1 cellular context compared by ENCODE assay signal in genomic region chr7:26864309-26865093, GRCh38.
TF ChIP-seq lines count a peak whose summit lies in the region.

Gene SKAP2 (minus strand): TSS chr7:26864590. CDS start chr7:26864429, 161 bp downstream.

TF ChIP-seq in HEK293, 187 proteins besides CTCF, POLR2A, EP300 and RAD21 (continued from another document and continues in another):
- TF ChIP-seq ZBTB6 (tag by site-specific recombination; IDR thresholded peaks at IDR 0.05) (peak; percentile 66; the same call in 1 of the 2 replicates), ZNF26 (tag by site-specific recombination; IDR thresholded peaks at IDR 0.05) (no peak), SCRT2 (tag by site-specific recombination; IDR thresholded peaks at IDR 0.05) (peak; percentile 99), ZNF341 (tag by site-specific recombination; IDR thresholded peaks at IDR 0.05; ENCODE audit: low read depth) (peak; percentile 83), ZNF174 (tag by site-specific recombination; IDR thresholded peaks at IDR 0.05) (no peak), MZF1 (tag by site-specific recombination; IDR thresholded peaks at IDR 0.05; ENCODE audit: borderline replicate concordance) (no peak), ZNF548 (tag by site-specific recombination; IDR thresholded peaks at IDR 0.05) (no peak), ZSCAN30 (tag by site-specific recombination; IDR thresholded peaks at IDR 0.05) (peak; percentile 38; the same call in 1 of the 2 replicates), ZFP69B (tag by site-specific recombination; IDR thresholded peaks at IDR 0.05) (peak; percentile 57), ZNF837 (tag by site-specific recombination; IDR thresholded peaks at IDR 0.05) (no peak), ZNF416 (tag by site-specific recombination; IDR thresholded peaks at IDR 0.05) (no peak), ZSCAN4 (tag by site-specific recombination; IDR thresholded peaks at IDR 0.05) (no peak), ZNF610 (tag by site-specific recombination; IDR thresholded peaks at IDR 0.05; ENCODE audit: borderline replicate concordance) (0 out of 2 replicates have a peak, but pooled peaks have one; percentile 48), ZNF366 (tag by site-specific recombination; conservative IDR thresholded peaks at IDR 0.05) (peak; percentile 46), ZNF629 (tag by site-specific recombination; IDR thresholded peaks at IDR 0.05) (peak; percentile 78; the same call in 1 of the 2 replicates), ZNF10 (tag by site-specific recombination; IDR thresholded peaks at IDR 0.05) (peak; percentile 81), GLIS2 (tag by site-specific recombination; IDR thresholded peaks at IDR 0.05) (0 out of 2 replicates have a peak, but pooled peaks have one; percentile 23), ZNF24 (tag by site-specific recombination; IDR thresholded peaks at IDR 0.05) (peak; percentile 41), ZNF518A (tag by site-specific recombination; conservative IDR thresholded peaks at IDR 0.05; ENCODE audit: low read depth) (no peak; the same call in 1 of the 2 replicates), ZNF148 (tag by site-specific recombination; IDR thresholded peaks at IDR 0.05; ENCODE audit: borderline replicate concordance) (no peak), KLF8 (tag by site-specific recombination; IDR thresholded peaks at IDR 0.05) (peak; percentile 51), ZNF335 (tag by site-specific recombination; conservative IDR thresholded peaks at IDR 0.05) (peak; percentile 69), ZBTB21 (tag by site-specific recombination; IDR thresholded peaks at IDR 0.05) (peak; percentile 57; the same call in 1 of the 2 replicates), ZNF558 (tag by site-specific recombination; IDR thresholded peaks at IDR 0.05) (no peak), PATZ1 (tag by site-specific recombination; IDR thresholded peaks at IDR 0.05) (peak; percentile 86), ZNF654 (tag by site-specific recombination; IDR thresholded peaks at IDR 0.05; ENCODE audit: low read depth) (no peak), INSM2 (tag by site-specific recombination; IDR thresholded peaks at IDR 0.05) (no peak), SP2 (tag by site-specific recombination; IDR thresholded peaks at IDR 0.05) (peak; percentile 88), ZNF600 (tag by site-specific recombination; IDR thresholded peaks at IDR 0.05) (peak; percentile 97), KLF10 (tag by site-specific recombination; IDR thresholded peaks at IDR 0.05) (0 out of 2 replicates have a peak, but pooled peaks have one; percentile 29), ZNF302 (tag by site-specific recombination; IDR thresholded peaks at IDR 0.05; ENCODE audit: low read depth) (no peak), ZXDB (tag by site-specific recombination; IDR thresholded peaks at IDR 0.05) (0 out of 2 replicates have a peak, but pooled peaks have one; percentile 27), ZBTB1 (tag by site-specific recombination; IDR thresholded peaks at IDR 0.05) (0 out of 2 replicates have a peak, but pooled peaks have one; percentile 68), ZNF501 (tag by site-specific recombination; IDR thresholded peaks at IDR 0.05) (no peak), KLF9 (tag by site-specific recombination; IDR thresholded peaks at IDR 0.05; ENCODE audit: low read depth) (peak; percentile 90), ZBTB8A (tag by site-specific recombination; IDR thresholded peaks at IDR 0.05) (peak; percentile 57), ZBTB26 (tag by site-specific recombination; optimal IDR thresholded peaks at IDR 0.05) (peak; percentile 16), SP7 (tag by site-specific recombination; IDR thresholded peaks at IDR 0.05) (peak; percentile 33; the same call in 1 of the 2 replicates), SCRT1 (tag by site-specific recombination; IDR thresholded peaks at IDR 0.05; ENCODE audit: borderline replicate concordance) (peak; percentile 92), ZNF561 (tag by site-specific recombination; IDR thresholded peaks at IDR 0.05; ENCODE audit: borderline replicate concordance) (peak; percentile 33), ZNF692 (tag by site-specific recombination; IDR thresholded peaks at IDR 0.05) (peak; percentile 23; the same call in 1 of the 2 replicates), ZBTB48 (tag by site-specific recombination; IDR thresholded peaks at IDR 0.05) (peak; percentile 63; the same call in 1 of the 2 replicates)
